9 cellular contexts compared by ENCODE assay signal in the genomic region with DNA sequence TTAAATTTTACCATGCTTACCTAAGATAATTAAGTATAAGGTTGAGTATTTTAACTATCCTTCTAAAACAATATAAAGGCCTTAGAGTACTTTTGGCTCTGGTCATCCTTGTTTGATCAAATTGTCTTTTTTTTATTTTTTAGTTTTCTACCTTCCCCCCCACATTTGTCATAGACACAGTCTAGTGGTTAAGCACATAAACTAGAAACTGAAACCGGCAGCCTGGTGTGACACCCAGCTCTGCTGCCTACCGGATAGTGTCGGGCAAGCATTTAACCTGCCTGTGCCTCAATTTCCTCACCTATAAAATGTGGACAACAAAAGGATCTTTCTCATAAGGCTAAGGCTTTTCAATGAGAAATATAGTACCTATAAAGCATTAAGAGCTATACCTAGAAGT. TPM values are rescaled to one million over a fixed set of nuclear protein-coding genes. Genes with fewer than 3 reads are reported as not detected.
A peak's percentile ranks its signal among the peaks of the same experiment; 100 is the strongest.
DNase-seq lines count a peak whose midpoint lies in the region; ATAC-seq and TF ChIP-seq lines count a peak whose summit lies in the region.
"Had no signal": no experiment of that assay in that cellular context is flagged by ENCODE, and none has a peak within 500 bp of the region (broad histone marks: within the 10 kb centered on the region; RNA-seq: fewer than 3 reads in every experiment).

No MANE protein-coding gene starts in this region.

- peaks cover 6% of the 10 kb centered on the region; the same call in 1 of the 2 replicates for H3K9me3 ChIP-seq in OCI-LY7 (ENCODE audit: low read length)
- H3K9me3 ChIP-seq: pancreas had no signal

- peak; percentile 55 for DNase-seq in GM10266 (ENCODE audit: extremely low spot score)
- DNase-seq in OCI-LY7 (ENCODE audit: low spot score), result peak; percentile 85
- DNase-seq in activated naive CD8-positive, alpha-beta T cell treated with anti-CD3 and anti-CD28 coated beads, Interleukin-2, amount 50 U/mL, for 16 hours (ENCODE audit: low read depth, low spot score), result peak; percentile 29
- peak; percentile 14 to 18 for DNase-seq in stimulated activated CD8-positive, alpha-beta memory T cell treated with anti-CD3 and anti-CD28 coated beads, Interleukin-7, amount 100 ng/mL, for 1 hour (ENCODE audit: low read depth in 2 of 2)
- DNase-seq in NCI-H748 treated with DMSO at 0.1 percent for 48 hours (lab: John Stamatoyannopoulos, UW), result no peak
- no peak for DNase-seq in mesenteric fat pad (ENCODE audit: low spot score)
- no peak for DNase-seq in occipital lobe (lab: John Stamatoyannopoulos, UW)
- DNase-seq: pancreas had no signal

- no TSS peak for BruUV-seq in OCI-LY7 (replicated peaks; lab: Mats Ljungman, UMichigan)

- peak overlapping the region; percentile 61 for H3K4me3 ChIP-seq in OCI-LY7 (ENCODE audit: low read depth, low read length, poor library complexity, severe bottlenecking)
- H3K4me3 ChIP-seq: pancreas had no signal

- CTCF ChIA-PET in OCI-LY7 (lab: Charles Lee; ENCODE audit: unreplicated experiment), result no interaction called here

- POLR2A ChIA-PET in OCI-LY7 (lab: Charles Lee), result interaction anchor here (1.2 to 1.5 kb wide), 2 partner anchors 9 to 47 kb away, joined by 3 to 5 read pairs; no protein-coding TSS in a partner anchor

- peak overlapping the region; percentile 91 for H3K4me2 ChIP-seq in OCI-LY7 (ENCODE audit: low read length)

- peak; percentile 77 for ATAC-seq in HG02588 (IDR thresholded peaks at IDR 0.05; ENCODE audit: unreplicated experiment)

- H3K9me2 ChIP-seq in OCI-LY7 (ENCODE audit: insufficient read depth, low read length), result no peaks in the 10 kb centered on the region

- no peak overlapping the region for H2AFZ ChIP-seq in OCI-LY7 (ENCODE audit: low read length)

- intact Hi-C loops in OCI-LY7 (cut with micrococcal nuclease; ENCODE audit: unreplicated experiment), result loop anchor here (2.0 kb wide), 2 partner anchors 48 to 58 kb away; no protein-coding TSS in a partner anchor

- peaks cover 49% of the 10 kb centered on the region for H3K4me1 ChIP-seq in OCI-LY7 (ENCODE audit: insufficient read depth, low read length, poor library complexity, severe bottlenecking)

- H4K20me1 ChIP-seq in OCI-LY7 (ENCODE audit: insufficient read depth, low read length), result peaks cover 11% of the 10 kb centered on the region; the same call in 1 of the 2 replicates

- H3K27ac ChIP-seq in OCI-LY7 (ENCODE audit: low read depth, low read length, poor library complexity, severe bottlenecking), result peak overlapping the region; percentile 77
- H3K27ac ChIP-seq: pancreas had no signal

- H3K79me2 ChIP-seq in OCI-LY7 (ENCODE audit: insufficient read depth, low read depth, low read length), result peaks cover 41% of the 10 kb centered on the region; the same call in 1 of the 2 replicates

- TF ChIP-seq CTCF in GM10266 (IDR thresholded peaks at IDR 0.05; ENCODE audit: control insufficient read depth, insufficient read depth, low read depth, missing control alignments), result no peak
- no peak for TF ChIP-seq CTCF in OCI-LY7 (conservative IDR thresholded peaks at IDR 0.05; ENCODE audit: low read length)

- peaks cover 27% of the 10 kb centered on the region for H3K36me3 ChIP-seq in OCI-LY7 (ENCODE audit: insufficient read depth, low read length)
- H3K36me3 ChIP-seq: pancreas had no signal

RNA-seq across cellular contexts. Expression of a gene that starts 21.6 kb away (rescaled TPM):
- total RNA-seq in OCI-LY7 (2014; rRNA removed; shearing (Covaris generic)), result 63.7 and 64.8 TPM in 2 replicates
- total RNA-seq in OCI-LY7 (2022) (51.4 and 62.1 TPM in 2 replicates), mesenteric fat pad (99.9 TPM), occipital lobe (1,454 TPM)

Comparison
In these comparisons a context has a peak if more than half of its experiments do, and no peak if none do; other contexts are left out.
1. DNase-seq: peak in GM10266 (single experiment), OCI-LY7 (single experiment), activated naive CD8-positive, alpha-beta T cell treated with anti-CD3 and anti-CD28 coated beads, Interleukin-2, amount 50 U/mL, for 16 hours (single experiment) and stimulated activated CD8-positive, alpha-beta memory T cell treated with anti-CD3 and anti-CD28 coated beads, Interleukin-7, amount 100 ng/mL, for 1 hour (2 of 2); none in NCI-H748 treated with DMSO at 0.1 percent for 48 hours (single experiment), mesenteric fat pad (single experiment) and occipital lobe (single experiment).
2. RNA of a gene that starts 21.6 kb away (total RNA-seq): 1,454 TPM in occipital lobe (single experiment); 99.9 TPM in mesenteric fat pad (single experiment) and 51.4 to 64.8 TPM in OCI-LY7; every median in the first group is over 10 times any median in the second.